8 cellular contexts compared by ENCODE assay signal in the genomic region with DNA sequence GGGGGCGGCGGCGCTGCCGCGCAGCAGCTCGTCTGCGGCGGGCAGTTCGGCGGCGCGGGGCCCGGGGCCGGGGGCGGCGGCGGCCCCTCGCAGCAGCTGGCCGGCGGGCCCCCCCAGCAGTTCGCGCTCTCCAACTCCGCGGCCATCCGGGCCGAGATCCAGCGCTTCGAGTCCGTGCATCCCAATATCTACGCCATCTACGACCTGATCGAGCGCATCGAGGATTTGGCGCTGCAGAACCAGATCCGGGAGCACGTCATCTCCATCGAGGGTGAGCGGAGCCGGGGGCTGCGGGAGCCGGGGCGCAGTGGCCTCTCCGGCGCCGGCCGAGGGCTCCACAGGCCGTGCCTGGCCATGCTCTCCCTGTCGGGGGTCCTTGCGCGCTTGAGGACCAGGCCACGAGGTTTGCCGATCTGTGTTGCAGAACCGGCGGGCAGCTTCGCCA. TPM values are rescaled to one million over a fixed set of nuclear protein-coding genes. Genes with fewer than 3 reads are reported as not detected.
DNase-seq lines count a peak whose midpoint lies in the region; ATAC-seq and TF ChIP-seq lines count a peak whose summit lies in the region.

No MANE protein-coding gene starts in this region.

- H3K4me1 Mint-ChIP-seq in stimulated activated memory B cell treated with anti-CD40 and anti-IgM and Interleukin-4, amounts not matched to agents 10 μg/mL and 1 μg/mL and 100 μg/mL, for 72 hours: peaks cover 61% of the 10 kb centered on the region

- H3F3A ChIP-seq in MM.1S (ENCODE audit: insufficient read depth, low read length): peaks cover 21% of the 10 kb centered on the region

- H3K9me3 ChIP-seq in MM.1S (replicated peaks; ENCODE audit: insufficient read depth, low read length) (no peaks in the 10 kb centered on the region), ascending aorta (no peaks in the 10 kb centered on the region)

- H4K20me1 ChIP-seq in MM.1S (ENCODE audit: insufficient read depth, low read length): peaks cover 8% of the 10 kb centered on the region; the same call in 1 of the 2 replicates

- H2AFZ ChIP-seq in MM.1S (ENCODE audit: low read length): peak overlapping the region; percentile 71

- H3K27me3 ChIP-seq in MM.1S (replicated peaks; ENCODE audit: insufficient read depth, low read length) (no peaks in the 10 kb centered on the region), ascending aorta (no peaks in the 10 kb centered on the region)

- H3K27ac ChIP-seq in MM.1S (ENCODE audit: low read length): peak overlapping the region; percentile 52; the same call in 1 of the 2 replicates
- H3K27ac ChIP-seq in ascending aorta: peak overlapping the region; percentile 64 to 82

- TF ChIP-seq CTCF in MM.1S (IDR thresholded peaks at IDR 0.05; ENCODE audit: low read length): no peak
- TF ChIP-seq CTCF in ascending aorta (IDR thresholded peaks at IDR 0.05): no peak

- no peaks in the 10 kb centered on the region for H3K9me3 Mint-ChIP-seq in stimulated activated memory B cell treated with anti-CD40 and anti-IgM and Interleukin-4, amounts not matched to agents 10 μg/mL and 1 μg/mL and 100 μg/mL, for 72 hours

- peaks cover 64% of the 10 kb centered on the region for H3K79me2 ChIP-seq in MM.1S (ENCODE audit: low read length)

- peak overlapping the region; percentile 49 for H3K27ac Mint-ChIP-seq in stimulated activated memory B cell treated with anti-CD40 and anti-IgM and Interleukin-4, amounts not matched to agents 10 μg/mL and 1 μg/mL and 100 μg/mL, for 72 hours

- H3K4me1 ChIP-seq in MM.1S (ENCODE audit: low read length) (peaks cover 18% of the 10 kb centered on the region), ascending aorta (peaks cover 17 to 42% of the 10 kb centered on the region in 2 donors)

- H3K4me2 ChIP-seq in MM.1S (ENCODE audit: low read depth, low read length): peak overlapping the region; percentile 89

- H3K36me3 Mint-ChIP-seq in stimulated activated memory B cell treated with anti-CD40 and anti-IgM and Interleukin-4, amounts not matched to agents 10 μg/mL and 1 μg/mL and 100 μg/mL, for 72 hours: no peaks in the 10 kb centered on the region

- peak overlapping the region; percentile 77 for H3K9ac ChIP-seq in MM.1S (ENCODE audit: low read length)

- no peaks in the 10 kb centered on the region for H3K27me3 Mint-ChIP-seq in stimulated activated memory B cell treated with anti-CD40 and anti-IgM and Interleukin-4, amounts not matched to agents 10 μg/mL and 1 μg/mL and 100 μg/mL, for 72 hours

- no peaks in the 10 kb centered on the region for H3K9me2 ChIP-seq in MM.1S (replicated peaks; ENCODE audit: insufficient read depth, low read length)

- H3K36me3 ChIP-seq in MM.1S (replicated peaks; ENCODE audit: insufficient read depth, low read length) (no peaks in the 10 kb centered on the region), ascending aorta (peaks cover 0 to 1% of the 10 kb centered on the region in 2 donors)

- intact Hi-C loops in ascending aorta (cut with DNase I): loop anchor here (1.0 to 10.0 kb wide), 5 partner anchors 24 to 1372 kb away; a partner anchor contains a TSS

- peak overlapping the region; percentile 87 for H3K4me3 Mint-ChIP-seq in stimulated activated memory B cell treated with anti-CD40 and anti-IgM and Interleukin-4, amounts not matched to agents 10 μg/mL and 1 μg/mL and 100 μg/mL, for 72 hours

- H3K4me3 ChIP-seq in MM.1S (ENCODE audit: low read length): peak overlapping the region; percentile 77
- peak overlapping the region; percentile 63 to 85 for H3K4me3 ChIP-seq in ascending aorta

- DNase-seq in ELF-1 (ENCODE audit: low read depth, low spot score): peak; percentile 41
- peak; percentile 45 for DNase-seq in MM.1S
- no peak for DNase-seq in ascending aorta (ENCODE audit: low spot score in 2 of 2)
- DNase-seq in kidney tubule cell (ENCODE audit: low spot score): peak; percentile 43
- DNase-seq in COLO829 (ENCODE audit: low spot score): no peak

- no peak for ATAC-seq in stimulated activated memory B cell treated with anti-CD40 and anti-IgM and Interleukin-4, amounts not matched to agents 10 μg/mL and 1 μg/mL and 100 μg/mL, for 72 hours
- ATAC-seq in HG02870 (IDR thresholded peaks at IDR 0.05; ENCODE audit: unreplicated experiment): no peak
- ATAC-seq in HG03196 (IDR thresholded peaks at IDR 0.05; ENCODE audit: unreplicated experiment): no peak

RNA-seq across cellular contexts. Expression of a gene that starts 0.5 kb away (rescaled TPM):
- total RNA-seq in ascending aorta: 82.6 TPM

RNA-seq across cellular contexts. Expression of a gene that starts 3.5 kb away (rescaled TPM):
- 143 TPM for total RNA-seq in ascending aorta

RNA-seq across cellular contexts. Expression of a gene that starts 6.2 kb away (rescaled TPM):
- total RNA-seq in ascending aorta: 121 TPM

RNA-seq across cellular contexts. Expression of a gene that starts 27.4 kb away (rescaled TPM):
- 390 TPM for total RNA-seq in ascending aorta

RNA-seq across cellular contexts. Expression of a gene that starts 29.1 kb away (rescaled TPM):
- total RNA-seq in ascending aorta: 15.8 TPM

Comparison
In these comparisons a context has a peak if more than half of its experiments do, and no peak if none do; other contexts are left out.
1. DNase-seq: peak in ELF-1 (single experiment), MM.1S (single experiment) and kidney tubule cell (single experiment); none in ascending aorta (0 of 2) and COLO829 (single experiment).